1 cellular context compared by ENCODE assay signal in the genomic region with DNA sequence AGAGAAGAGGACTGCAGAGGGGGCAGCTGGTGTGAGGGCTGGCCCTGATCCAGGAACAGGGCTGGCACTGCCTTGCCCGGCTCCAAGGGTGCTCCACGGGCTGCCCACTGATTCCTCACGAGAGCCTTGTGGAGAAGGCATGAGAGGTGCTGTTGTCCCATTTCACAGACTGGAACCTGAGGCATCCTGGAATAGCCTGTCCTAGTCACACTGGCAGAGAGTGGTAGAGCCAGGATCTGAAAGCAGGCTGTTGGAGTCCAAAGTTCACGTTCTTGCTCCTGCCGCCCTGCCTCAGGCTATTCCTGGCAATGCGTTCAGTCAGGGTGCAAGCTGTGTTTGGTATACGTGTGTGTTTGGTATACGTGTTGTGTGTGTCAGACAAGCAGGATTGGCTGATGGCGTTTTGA.
TF ChIP-seq lines count a peak whose summit lies in the region.

No MANE protein-coding gene starts in this region.

TF ChIP-seq in HepG2, 621 proteins besides CTCF, POLR2A, EP300 and RAD21 (continued from another document and continues in another):
- TF ChIP-seq, protein P1, sequence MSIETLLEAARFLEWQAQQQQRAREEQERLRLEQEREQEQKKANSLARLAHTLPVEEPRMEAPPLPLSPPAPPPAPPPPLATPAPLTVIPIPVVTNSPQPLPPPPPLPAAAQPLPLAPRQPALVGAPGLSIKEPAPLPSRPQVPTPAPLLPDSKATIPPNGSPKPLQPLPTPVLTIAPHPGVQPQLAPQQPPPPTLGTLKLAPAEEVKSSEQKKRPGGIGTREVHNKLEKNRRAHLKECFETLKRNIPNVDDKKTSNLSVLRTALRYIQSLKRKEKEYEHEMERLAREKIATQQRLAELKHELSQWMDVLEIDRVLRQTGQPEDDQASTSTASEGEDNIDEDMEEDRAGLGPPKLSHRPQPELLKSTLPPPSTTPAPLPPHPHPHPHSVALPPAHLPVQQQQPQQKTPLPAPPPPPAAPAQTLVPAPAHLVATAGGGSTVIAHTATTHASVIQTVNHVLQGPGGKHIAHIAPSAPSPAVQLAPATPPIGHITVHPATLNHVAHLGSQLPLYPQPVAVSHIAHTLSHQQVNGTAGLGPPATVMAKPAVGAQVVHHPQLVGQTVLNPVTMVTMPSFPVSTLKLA (IDR thresholded peaks at IDR 0.05), result no peak
- TF ChIP-seq GZF1 (CRISPR knock-in tag; IDR thresholded peaks at IDR 0.05) (no peak), ZNF768 (CRISPR knock-in tag; IDR thresholded peaks at IDR 0.05) (0 out of 2 replicates have a peak, but pooled peaks have one; percentile 12), ZNF629 (CRISPR knock-in tag; conservative IDR thresholded peaks at IDR 0.05) (peak; percentile 97), ZNF441 (CRISPR knock-in tag; IDR thresholded peaks at IDR 0.05; ENCODE audit: borderline replicate concordance) (no peak), ZNF292 (CRISPR knock-in tag; IDR thresholded peaks at IDR 0.05; ENCODE audit: borderline replicate concordance, low read depth) (no peak), ZNF678 (CRISPR knock-in tag; IDR thresholded peaks at IDR 0.05) (no peak), NR2F1 (CRISPR knock-in tag; IDR thresholded peaks at IDR 0.05) (no peak), ZBTB38 (CRISPR knock-in tag; IDR thresholded peaks at IDR 0.05) (peak; percentile 73), FIP1L1 (IDR thresholded peaks at IDR 0.05; ENCODE audit: borderline replicate concordance, insufficient read depth, low read depth, low read length) (peak; percentile 10; the same call in 1 of the 2 replicates), ZBTB3 (CRISPR knock-in tag; IDR thresholded peaks at IDR 0.05; ENCODE audit: borderline replicate concordance, low read depth) (no peak), MED1 (CRISPR knock-in tag; IDR thresholded peaks at IDR 0.05) (no peak), HOXD1 (CRISPR knock-in tag; IDR thresholded peaks at IDR 0.05) (no peak), SMYD3 (CRISPR knock-in tag; IDR thresholded peaks at IDR 0.05) (no peak), ZNF264 (CRISPR knock-in tag; IDR thresholded peaks at IDR 0.05) (no peak), HES4 (CRISPR knock-in tag; IDR thresholded peaks at IDR 0.05; ENCODE audit: borderline replicate concordance) (no peak), LCORL (IDR thresholded peaks at IDR 0.05) (no peak), LCORL (CRISPR knock-in tag; IDR thresholded peaks at IDR 0.05) (no peak), FOSL2 (CRISPR knock-in tag; IDR thresholded peaks at IDR 0.05) (0 out of 2 replicates have a peak, but pooled peaks have one; percentile 8), PLRG1 (conservative IDR thresholded peaks at IDR 0.05) (no peak), RBAK (CRISPR knock-in tag; IDR thresholded peaks at IDR 0.05) (no peak), CBFB (CRISPR knock-in tag; IDR thresholded peaks at IDR 0.05) (no peak), RXRA (CRISPR knock-in tag; IDR thresholded peaks at IDR 0.05) (0 out of 2 replicates have a peak, but pooled peaks have one; percentile 22), BORCS8-MEF2B (CRISPR knock-in tag; IDR thresholded peaks at IDR 0.05) (no peak), HNF4A (CRISPR knock-in tag; IDR thresholded peaks at IDR 0.05) (peak; percentile 70), KDM1A (CRISPR knock-in tag; IDR thresholded peaks at IDR 0.05) (peak; percentile 94), REPIN1 (CRISPR knock-in tag; IDR thresholded peaks at IDR 0.05; ENCODE audit: borderline replicate concordance, low read depth) (0 out of 2 replicates have a peak, but pooled peaks have one; percentile 23), ZNF510 (CRISPR knock-in tag; IDR thresholded peaks at IDR 0.05; ENCODE audit: low read depth) (no peak), ZMAT3 (CRISPR knock-in tag; conservative IDR thresholded peaks at IDR 0.05) (no peak), SOX6 (IDR thresholded peaks at IDR 0.05) (no peak), SOX6 (CRISPR knock-in tag; IDR thresholded peaks at IDR 0.05) (no peak), ZNF207 (IDR thresholded peaks at IDR 0.05; ENCODE audit: borderline replicate concordance) (no peak), ZNF605 (CRISPR knock-in tag; IDR thresholded peaks at IDR 0.05) (no peak), SALL1 (CRISPR knock-in tag; IDR thresholded peaks at IDR 0.05) (0 out of 2 replicates have a peak, but pooled peaks have one; percentile 35)
- TF ChIP-seq, protein P2, sequence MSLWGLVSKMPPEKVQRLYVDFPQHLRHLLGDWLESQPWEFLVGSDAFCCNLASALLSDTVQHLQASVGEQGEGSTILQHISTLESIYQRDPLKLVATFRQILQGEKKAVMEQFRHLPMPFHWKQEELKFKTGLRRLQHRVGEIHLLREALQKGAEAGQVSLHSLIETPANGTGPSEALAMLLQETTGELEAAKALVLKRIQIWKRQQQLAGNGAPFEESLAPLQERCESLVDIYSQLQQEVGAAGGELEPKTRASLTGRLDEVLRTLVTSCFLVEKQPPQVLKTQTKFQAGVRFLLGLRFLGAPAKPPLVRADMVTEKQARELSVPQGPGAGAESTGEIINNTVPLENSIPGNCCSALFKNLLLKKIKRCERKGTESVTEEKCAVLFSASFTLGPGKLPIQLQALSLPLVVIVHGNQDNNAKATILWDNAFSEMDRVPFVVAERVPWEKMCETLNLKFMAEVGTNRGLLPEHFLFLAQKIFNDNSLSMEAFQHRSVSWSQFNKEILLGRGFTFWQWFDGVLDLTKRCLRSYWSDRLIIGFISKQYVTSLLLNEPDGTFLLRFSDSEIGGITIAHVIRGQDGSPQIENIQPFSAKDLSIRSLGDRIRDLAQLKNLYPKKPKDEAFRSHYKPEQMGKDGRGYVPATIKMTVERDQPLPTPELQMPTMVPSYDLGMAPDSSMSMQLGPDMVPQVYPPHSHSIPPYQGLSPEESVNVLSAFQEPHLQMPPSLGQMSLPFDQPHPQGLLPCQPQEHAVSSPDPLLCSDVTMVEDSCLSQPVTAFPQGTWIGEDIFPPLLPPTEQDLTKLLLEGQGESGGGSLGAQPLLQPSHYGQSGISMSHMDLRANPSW (CRISPR knock-in tag; IDR thresholded peaks at IDR 0.05; ENCODE audit: borderline replicate concordance), result no peak
- TF ChIP-seq, protein P3, sequence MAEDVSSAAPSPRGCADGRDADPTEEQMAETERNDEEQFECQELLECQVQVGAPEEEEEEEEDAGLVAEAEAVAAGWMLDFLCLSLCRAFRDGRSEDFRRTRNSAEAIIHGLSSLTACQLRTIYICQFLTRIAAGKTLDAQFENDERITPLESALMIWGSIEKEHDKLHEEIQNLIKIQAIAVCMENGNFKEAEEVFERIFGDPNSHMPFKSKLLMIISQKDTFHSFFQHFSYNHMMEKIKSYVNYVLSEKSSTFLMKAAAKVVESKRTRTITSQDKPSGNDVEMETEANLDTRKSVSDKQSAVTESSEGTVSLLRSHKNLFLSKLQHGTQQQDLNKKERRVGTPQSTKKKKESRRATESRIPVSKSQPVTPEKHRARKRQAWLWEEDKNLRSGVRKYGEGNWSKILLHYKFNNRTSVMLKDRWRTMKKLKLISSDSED (CRISPR knock-in tag; IDR thresholded peaks at IDR 0.05), result no peak
- TF ChIP-seq, protein P4, sequence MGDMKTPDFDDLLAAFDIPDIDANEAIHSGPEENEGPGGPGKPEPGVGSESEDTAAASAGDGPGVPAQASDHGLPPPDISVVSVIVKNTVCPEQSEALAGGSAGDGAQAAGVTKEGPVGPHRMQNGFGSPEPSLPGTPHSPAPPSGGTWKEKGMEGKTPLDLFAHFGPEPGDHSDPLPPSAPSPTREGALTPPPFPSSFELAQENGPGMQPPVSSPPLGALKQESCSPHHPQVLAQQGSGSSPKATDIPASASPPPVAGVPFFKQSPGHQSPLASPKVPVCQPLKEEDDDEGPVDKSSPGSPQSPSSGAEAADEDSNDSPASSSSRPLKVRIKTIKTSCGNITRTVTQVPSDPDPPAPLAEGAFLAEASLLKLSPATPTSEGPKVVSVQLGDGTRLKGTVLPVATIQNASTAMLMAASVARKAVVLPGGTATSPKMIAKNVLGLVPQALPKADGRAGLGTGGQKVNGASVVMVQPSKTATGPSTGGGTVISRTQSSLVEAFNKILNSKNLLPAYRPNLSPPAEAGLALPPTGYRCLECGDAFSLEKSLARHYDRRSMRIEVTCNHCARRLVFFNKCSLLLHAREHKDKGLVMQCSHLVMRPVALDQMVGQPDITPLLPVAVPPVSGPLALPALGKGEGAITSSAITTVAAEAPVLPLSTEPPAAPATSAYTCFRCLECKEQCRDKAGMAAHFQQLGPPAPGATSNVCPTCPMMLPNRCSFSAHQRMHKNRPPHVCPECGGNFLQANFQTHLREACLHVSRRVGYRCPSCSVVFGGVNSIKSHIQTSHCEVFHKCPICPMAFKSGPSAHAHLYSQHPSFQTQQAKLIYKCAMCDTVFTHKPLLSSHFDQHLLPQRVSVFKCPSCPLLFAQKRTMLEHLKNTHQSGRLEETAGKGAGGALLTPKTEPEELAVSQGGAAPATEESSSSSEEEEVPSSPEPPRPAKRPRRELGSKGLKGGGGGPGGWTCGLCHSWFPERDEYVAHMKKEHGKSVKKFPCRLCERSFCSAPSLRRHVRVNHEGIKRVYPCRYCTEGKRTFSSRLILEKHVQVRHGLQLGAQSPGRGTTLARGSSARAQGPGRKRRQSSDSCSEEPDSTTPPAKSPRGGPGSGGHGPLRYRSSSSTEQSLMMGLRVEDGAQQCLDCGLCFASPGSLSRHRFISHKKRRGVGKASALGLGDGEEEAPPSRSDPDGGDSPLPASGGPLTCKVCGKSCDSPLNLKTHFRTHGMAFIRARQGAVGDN (CRISPR knock-in tag; IDR thresholded peaks at IDR 0.05), result peak; percentile 9; the same call in 1 of the 2 replicates
- TF ChIP-seq, protein P5, sequence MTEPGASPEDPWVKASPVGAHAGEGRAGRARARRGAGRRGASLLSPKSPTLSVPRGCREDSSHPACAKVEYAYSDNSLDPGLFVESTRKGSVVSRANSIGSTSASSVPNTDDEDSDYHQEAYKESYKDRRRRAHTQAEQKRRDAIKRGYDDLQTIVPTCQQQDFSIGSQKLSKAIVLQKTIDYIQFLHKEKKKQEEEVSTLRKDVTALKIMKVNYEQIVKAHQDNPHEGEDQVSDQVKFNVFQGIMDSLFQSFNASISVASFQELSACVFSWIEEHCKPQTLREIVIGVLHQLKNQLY (CRISPR knock-in tag; IDR thresholded peaks at IDR 0.05), result no peak
- TF ChIP-seq, protein P6, sequence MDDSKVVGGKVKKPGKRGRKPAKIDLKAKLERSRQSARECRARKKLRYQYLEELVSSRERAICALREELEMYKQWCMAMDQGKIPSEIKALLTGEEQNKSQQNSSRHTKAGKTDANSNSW (CRISPR knock-in tag; IDR thresholded peaks at IDR 0.05; ENCODE audit: borderline replicate concordance), result no peak
- TF ChIP-seq, protein P7, sequence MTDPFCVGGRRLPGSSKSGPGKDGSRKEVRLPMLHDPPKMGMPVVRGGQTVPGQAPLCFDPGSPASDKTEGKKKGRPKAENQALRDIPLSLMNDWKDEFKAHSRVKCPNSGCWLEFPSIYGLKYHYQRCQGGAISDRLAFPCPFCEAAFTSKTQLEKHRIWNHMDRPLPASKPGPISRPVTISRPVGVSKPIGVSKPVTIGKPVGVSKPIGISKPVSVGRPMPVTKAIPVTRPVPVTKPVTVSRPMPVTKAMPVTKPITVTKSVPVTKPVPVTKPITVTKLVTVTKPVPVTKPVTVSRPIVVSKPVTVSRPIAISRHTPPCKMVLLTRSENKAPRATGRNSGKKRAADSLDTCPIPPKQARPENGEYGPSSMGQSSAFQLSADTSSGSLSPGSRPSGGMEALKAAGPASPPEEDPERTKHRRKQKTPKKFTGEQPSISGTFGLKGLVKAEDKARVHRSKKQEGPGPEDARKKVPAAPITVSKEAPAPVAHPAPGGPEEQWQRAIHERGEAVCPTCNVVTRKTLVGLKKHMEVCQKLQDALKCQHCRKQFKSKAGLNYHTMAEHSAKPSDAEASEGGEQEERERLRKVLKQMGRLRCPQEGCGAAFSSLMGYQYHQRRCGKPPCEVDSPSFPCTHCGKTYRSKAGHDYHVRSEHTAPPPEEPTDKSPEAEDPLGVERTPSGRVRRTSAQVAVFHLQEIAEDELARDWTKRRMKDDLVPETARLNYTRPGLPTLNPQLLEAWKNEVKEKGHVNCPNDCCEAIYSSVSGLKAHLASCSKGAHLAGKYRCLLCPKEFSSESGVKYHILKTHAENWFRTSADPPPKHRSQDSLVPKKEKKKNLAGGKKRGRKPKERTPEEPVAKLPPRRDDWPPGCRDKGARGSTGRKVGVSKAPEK (CRISPR knock-in tag; IDR thresholded peaks at IDR 0.05; ENCODE audit: borderline replicate concordance), result no peak
- TF ChIP-seq, protein P8, sequence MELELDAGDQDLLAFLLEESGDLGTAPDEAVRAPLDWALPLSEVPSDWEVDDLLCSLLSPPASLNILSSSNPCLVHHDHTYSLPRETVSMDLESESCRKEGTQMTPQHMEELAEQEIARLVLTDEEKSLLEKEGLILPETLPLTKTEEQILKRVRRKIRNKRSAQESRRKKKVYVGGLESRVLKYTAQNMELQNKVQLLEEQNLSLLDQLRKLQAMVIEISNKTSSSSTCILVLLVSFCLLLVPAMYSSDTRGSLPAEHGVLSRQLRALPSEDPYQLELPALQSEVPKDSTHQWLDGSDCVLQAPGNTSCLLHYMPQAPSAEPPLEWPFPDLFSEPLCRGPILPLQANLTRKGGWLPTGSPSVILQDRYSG (CRISPR knock-in tag; IDR thresholded peaks at IDR 0.05), result no peak
- TF ChIP-seq, protein P9, sequence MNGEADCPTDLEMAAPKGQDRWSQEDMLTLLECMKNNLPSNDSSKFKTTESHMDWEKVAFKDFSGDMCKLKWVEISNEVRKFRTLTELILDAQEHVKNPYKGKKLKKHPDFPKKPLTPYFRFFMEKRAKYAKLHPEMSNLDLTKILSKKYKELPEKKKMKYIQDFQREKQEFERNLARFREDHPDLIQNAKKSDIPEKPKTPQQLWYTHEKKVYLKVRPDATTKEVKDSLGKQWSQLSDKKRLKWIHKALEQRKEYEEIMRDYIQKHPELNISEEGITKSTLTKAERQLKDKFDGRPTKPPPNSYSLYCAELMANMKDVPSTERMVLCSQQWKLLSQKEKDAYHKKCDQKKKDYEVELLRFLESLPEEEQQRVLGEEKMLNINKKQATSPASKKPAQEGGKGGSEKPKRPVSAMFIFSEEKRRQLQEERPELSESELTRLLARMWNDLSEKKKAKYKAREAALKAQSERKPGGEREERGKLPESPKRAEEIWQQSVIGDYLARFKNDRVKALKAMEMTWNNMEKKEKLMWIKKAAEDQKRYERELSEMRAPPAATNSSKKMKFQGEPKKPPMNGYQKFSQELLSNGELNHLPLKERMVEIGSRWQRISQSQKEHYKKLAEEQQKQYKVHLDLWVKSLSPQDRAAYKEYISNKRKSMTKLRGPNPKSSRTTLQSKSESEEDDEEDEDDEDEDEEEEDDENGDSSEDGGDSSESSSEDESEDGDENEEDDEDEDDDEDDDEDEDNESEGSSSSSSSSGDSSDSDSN (CRISPR knock-in tag; IDR thresholded peaks at IDR 0.05), result no peak
